8 cellular contexts compared by ENCODE assay signal in genomic region chr16:11586375-11586855, GRCh38. TPM values are rescaled to one million over a fixed set of nuclear protein-coding genes. Genes with fewer than 3 reads are reported as not detected.
DNase-seq lines count a peak whose midpoint lies in the region; ATAC-seq and TF ChIP-seq lines count a peak whose summit lies in the region.

No MANE protein-coding gene starts in this region.

- TF ChIP-seq CTCF in C4-2B (conservative IDR thresholded peaks at IDR 0.05) = no peak
- TF ChIP-seq CTCF in OCI-LY3 (IDR thresholded peaks at IDR 0.05; ENCODE audit: low read depth, low read length) = no peak

- no peaks in the 10 kb centered on the region for H3K36me3 Mint-ChIP-seq in natural killer cell treated with Interleukin-12 subunit alpha and Interleukin-12 subunit beta and Interleukin-15 and Interleukin-18, amount 100 ng/mL, for 72 hours

- no peaks in the 10 kb centered on the region for H3K27me3 Mint-ChIP-seq in natural killer cell treated with Interleukin-12 subunit alpha and Interleukin-12 subunit beta and Interleukin-15 and Interleukin-18, amount 100 ng/mL, for 72 hours

- H3K4me1 ChIP-seq in OCI-LY3 (ENCODE audit: low read length) (peaks cover 48% of the 10 kb centered on the region), endocrine pancreas (ENCODE audit: control insufficient read depth, insufficient read depth, low read length) (peaks cover 5% of the 10 kb centered on the region)

- H3K4me2 ChIP-seq in OCI-LY3 (ENCODE audit: low read length) = peak overlapping the region; percentile 84

- H3K36me3 ChIP-seq in OCI-LY3 (replicated peaks; ENCODE audit: low read depth, low read length) (peaks cover 13% of the 10 kb centered on the region), endocrine pancreas (ENCODE audit: control insufficient read depth, insufficient read depth, low read length) (no peaks in the 10 kb centered on the region)

- H2AFZ ChIP-seq in OCI-LY3 (ENCODE audit: low read depth, low read length) = no peak overlapping the region

- H3K4me3 ChIP-seq in OCI-LY3 (ENCODE audit: low read length) = peak overlapping the region; percentile 84
- no peak overlapping the region for H3K4me3 ChIP-seq in endocrine pancreas (ENCODE audit: control insufficient read depth, insufficient read depth, low read length)

- peak overlapping the region; percentile 96 for H3K4me3 Mint-ChIP-seq in natural killer cell treated with Interleukin-12 subunit alpha and Interleukin-12 subunit beta and Interleukin-15 and Interleukin-18, amount 100 ng/mL, for 72 hours

- H3K9me3 ChIP-seq in OCI-LY3 (ENCODE audit: insufficient read depth, low read length) (no peaks in the 10 kb centered on the region), endocrine pancreas (ENCODE audit: control insufficient read depth, low read length) (no peaks in the 10 kb centered on the region)

- peaks cover 31% of the 10 kb centered on the region for H4K20me1 ChIP-seq in OCI-LY3 (ENCODE audit: insufficient read depth, low read length)

- H3K9ac ChIP-seq in OCI-LY3 (ENCODE audit: low read length) (peak overlapping the region; percentile 89), endocrine pancreas (ENCODE audit: control insufficient read depth, insufficient read depth, low read length) (peak overlapping the region; percentile 4)

- DNase-seq in natural killer cell treated with Interleukin-12 subunit alpha and Interleukin-12 subunit beta and Interleukin-15 and Interleukin-18, amount 100 ng/mL, for 72 hours (ENCODE audit: low spot score) = peak; percentile 73
- no peak for DNase-seq in NCI-H187 (lab: John Stamatoyannopoulos, UW)

- H3K27ac ChIP-seq in C4-2B = peak overlapping the region; percentile 93
- peak overlapping the region; percentile 79 for H3K27ac ChIP-seq in OCI-LY3 (ENCODE audit: low read length)

- peak; percentile 4 for ATAC-seq in GM21526 (IDR thresholded peaks at IDR 0.05; ENCODE audit: low FRiP score, unreplicated experiment)
- ATAC-seq in natural killer cell treated with Interleukin-12 subunit alpha and Interleukin-12 subunit beta and Interleukin-15 and Interleukin-18, amount 100 ng/mL, for 72 hours = peak; percentile 53 to 73
- ATAC-seq in GM21360 (IDR thresholded peaks at IDR 0.05; ENCODE audit: unreplicated experiment) = no peak
- ATAC-seq in GM19467 (IDR thresholded peaks at IDR 0.05; ENCODE audit: unreplicated experiment) = no peak

- H3K4me1 Mint-ChIP-seq in natural killer cell treated with Interleukin-12 subunit alpha and Interleukin-12 subunit beta and Interleukin-15 and Interleukin-18, amount 100 ng/mL, for 72 hours (ENCODE audit: low read depth in 2 of 2) = peaks cover 39 to 47% of the 10 kb centered on the region in 2 donors

- no peaks in the 10 kb centered on the region for H3K9me3 Mint-ChIP-seq in natural killer cell treated with Interleukin-12 subunit alpha and Interleukin-12 subunit beta and Interleukin-15 and Interleukin-18, amount 100 ng/mL, for 72 hours

- 0 out of 2 replicates have a peak, but pooled peaks cover 2% of the 10 kb centered on the region for H3K27me3 ChIP-seq in OCI-LY3 (ENCODE audit: low read depth, low read length)
- peaks cover 3% of the 10 kb centered on the region for H3K27me3 ChIP-seq in endocrine pancreas (ENCODE audit: control insufficient read depth, insufficient read depth, low read length)

- peak overlapping the region; percentile 89 to 97 for H3K27ac Mint-ChIP-seq in natural killer cell treated with Interleukin-12 subunit alpha and Interleukin-12 subunit beta and Interleukin-15 and Interleukin-18, amount 100 ng/mL, for 72 hours

- peaks cover 56% of the 10 kb centered on the region for H3K79me2 ChIP-seq in OCI-LY3 (ENCODE audit: low read length)

RNA-seq across cellular contexts. Expression of gene LITAF, which starts 0.3 kb away (rescaled TPM):
- 100 to 1,000 TPM; 112 to 191 TPM for total RNA-seq in natural killer cell treated with Interleukin-12 subunit alpha and Interleukin-12 subunit beta and Interleukin-15 and Interleukin-18, amount 100 ng/mL, for 72 hours

Comparison
In these comparisons a context has a peak if more than half of its experiments do, and no peak if none do; other contexts are left out.
1. ATAC-seq: peak in GM21526 (single experiment) and natural killer cell treated with Interleukin-12 subunit alpha and Interleukin-12 subunit beta and Interleukin-15 and Interleukin-18, amount 100 ng/mL, for 72 hours (2 of 2); none in GM21360 (single experiment) and GM19467 (single experiment).